ENCODE assay signal across 8 cellular contexts in genomic region chr1:16896316-16897065, GRCh38. TPM values are rescaled to one million over a fixed set of nuclear protein-coding genes. Genes with fewer than 3 reads are reported as not detected.
DNase-seq lines count a peak whose midpoint lies in the region; ATAC-seq, FAIRE-seq and TF ChIP-seq lines count a peak whose summit lies in the region.
"Not testable (repeated sequence)": the region's sequence is repeated elsewhere in the genome, so short reads cannot be mapped to it uniquely, and the experiment has no call there.

No MANE protein-coding gene starts in this region.

- not testable (repeated sequence) for H3K9me3 Mint-ChIP-seq in astrocyte (ENCODE audit: unreplicated experiment)

- not testable (repeated sequence) for H3K36me3 Mint-ChIP-seq in astrocyte (ENCODE audit: low read depth, unreplicated experiment)

- TF ChIP-seq POLR2A in testis (IDR thresholded peaks at IDR 0.05), result not testable (repeated sequence)

- H3K27me3 Mint-ChIP-seq in astrocyte (ENCODE audit: low read depth, unreplicated experiment), result not testable (repeated sequence)

- H3K4me2 ChIP-seq in astrocyte (ENCODE audit: low read length), result peak overlapping the region; percentile 75

- H3K4me1 ChIP-seq in astrocyte (ENCODE audit: insufficient read depth, low read length); right atrium auricular region; testis: not testable (repeated sequence)

- intact Hi-C loops in testis (cut with DNase I; ENCODE audit: low total_unique reads), result not testable (repeated sequence)

- peak overlapping the region; percentile 100 for H3K27ac Mint-ChIP-seq in astrocyte (ENCODE audit: unreplicated experiment)

- H3K4me3 ChIP-seq in WERI-Rb-1 (ENCODE audit: low read depth, low read length), result peak overlapping the region; percentile 48
- H3K4me3 ChIP-seq in astrocyte (ENCODE audit: insufficient read depth, low read depth, low read length), result peak overlapping the region; percentile 1
- H3K4me3 ChIP-seq in right atrium auricular region, result peak overlapping the region; percentile 3 to 46
- H3K4me3 ChIP-seq in testis, result peak overlapping the region; percentile 21 to 34

- not testable (repeated sequence) for H3K36me3 ChIP-seq in WERI-Rb-1; astrocyte (ENCODE audit: insufficient read depth, low read length); right atrium auricular region; testis (ENCODE audit: low read depth, missing control alignments)

- H3K9me3 ChIP-seq in WERI-Rb-1 (ENCODE audit: severe bottlenecking); astrocyte (ENCODE audit: insufficient read depth, low read depth, low read length); right atrium auricular region; testis: not testable (repeated sequence)

- H2AFZ ChIP-seq in astrocyte (ENCODE audit: low read depth, low read length), result not testable (repeated sequence)

- peak; percentile 25 for ATAC-seq in HG03460 (IDR thresholded peaks at IDR 0.05; ENCODE audit: unreplicated experiment)

- DNase-seq in EL (peak; percentile 98), NCI-H524 (lab: John Stamatoyannopoulos, UW) (peak; percentile 37 to 43), WERI-Rb-1 (peak; percentile 92), astrocyte (ENCODE audit: low read depth) (peak; percentile 64), pons (ENCODE audit: low spot score) (peak; percentile 70)
- DNase-seq in right atrium auricular region (ENCODE audit: low spot score); testis: not testable (repeated sequence)

- TF ChIP-seq CTCF in WERI-Rb-1 (IDR thresholded peaks at IDR 0.05; ENCODE audit: low read depth, low read length); astrocyte (IDR thresholded peaks at IDR 0.05; ENCODE audit: insufficient read depth, low read depth, low read length); right atrium auricular region (IDR thresholded peaks at IDR 0.05); testis (IDR thresholded peaks at IDR 0.05): not testable (repeated sequence)

- H3K27ac ChIP-seq in WERI-Rb-1, result peak overlapping the region; percentile 80
- not testable (repeated sequence) for H3K27ac ChIP-seq in astrocyte (ENCODE audit: low read depth, low read length)
- peak overlapping the region; percentile 87 to 89 for H3K27ac ChIP-seq in right atrium auricular region
- H3K27ac ChIP-seq in testis, result peak overlapping the region; percentile 63 to 92

- WGBS in testis, 2 donors, result 21 to 23% methylated on average over 24 of the region's 24 CpGs

- FAIRE-seq in astrocyte (lab: Jason Lieb, UNC), result not testable (repeated sequence)

- H3K79me2 ChIP-seq in astrocyte (ENCODE audit: insufficient read depth, low read length), result not testable (repeated sequence)

- not testable (repeated sequence) for H3K27me3 ChIP-seq in WERI-Rb-1 (ENCODE audit: insufficient read depth, low read depth, severe bottlenecking); astrocyte (ENCODE audit: insufficient read depth, low read length); right atrium auricular region; testis

- H3K9ac ChIP-seq in astrocyte (ENCODE audit: low read length), result peak overlapping the region; percentile 40

- not testable (repeated sequence) for H4K20me1 ChIP-seq in astrocyte (ENCODE audit: insufficient read depth, low read length)

- H3K4me3 Mint-ChIP-seq in astrocyte (ENCODE audit: unreplicated experiment), result peak overlapping the region; percentile 58

- H3K4me1 Mint-ChIP-seq in astrocyte (ENCODE audit: low read depth, unreplicated experiment), result not testable (repeated sequence)

RNA-seq across cellular contexts. Expression of gene RNU1-2, which starts 0.7 kb away (rescaled TPM):
- total RNA-seq in astrocyte, result 1,356 and 1,553 TPM in 2 replicates
- total RNA-seq in right atrium auricular region, result not detected
- total RNA-seq in testis, result under 1 TPM; under 0.01 TPM
- 18.9 TPM for polyA plus RNA-seq in testis (ENCODE audit: insufficient read depth, low read depth, low replicate concordance)

RNA-seq across cellular contexts. Expression of gene CROCC, which starts 25.2 kb away (rescaled TPM):
- total RNA-seq in astrocyte (12.1 and 15.9 TPM in 2 replicates), right atrium auricular region (10 to 100 TPM; 10.0 to 11.7 TPM), testis (10 to 100 TPM; 49.1 to 49.2 TPM)
- 18.8 TPM for polyA plus RNA-seq in testis (ENCODE audit: insufficient read depth, low read depth, low replicate concordance)

Comparison
In these comparisons a context has a peak if more than half of its experiments do, and no peak if none do; other contexts are left out.
1. RNA of gene RNU1-2, which starts 0.7 kb away (total RNA-seq): 1,356 to 1,553 TPM in astrocyte; not detected in right atrium auricular region and under 0.01 TPM in testis; every median in the first group is over 1,000 times any median in the second.
2. Peak in every context shown above with its lines, with median percentiles within 50 percentile points of each other: H3K4me3 ChIP-seq.